ENCODE assay signal across 1 cellular context in genomic region chr20:50246367-50247195, GRCh38.
TF ChIP-seq lines count a peak whose summit lies in the region.

No MANE protein-coding gene starts in this region.

TF ChIP-seq in HepG2, 621 proteins besides CTCF, POLR2A, EP300 and RAD21 (continued from another document and continues in another):
- TF ChIP-seq, protein P1, sequence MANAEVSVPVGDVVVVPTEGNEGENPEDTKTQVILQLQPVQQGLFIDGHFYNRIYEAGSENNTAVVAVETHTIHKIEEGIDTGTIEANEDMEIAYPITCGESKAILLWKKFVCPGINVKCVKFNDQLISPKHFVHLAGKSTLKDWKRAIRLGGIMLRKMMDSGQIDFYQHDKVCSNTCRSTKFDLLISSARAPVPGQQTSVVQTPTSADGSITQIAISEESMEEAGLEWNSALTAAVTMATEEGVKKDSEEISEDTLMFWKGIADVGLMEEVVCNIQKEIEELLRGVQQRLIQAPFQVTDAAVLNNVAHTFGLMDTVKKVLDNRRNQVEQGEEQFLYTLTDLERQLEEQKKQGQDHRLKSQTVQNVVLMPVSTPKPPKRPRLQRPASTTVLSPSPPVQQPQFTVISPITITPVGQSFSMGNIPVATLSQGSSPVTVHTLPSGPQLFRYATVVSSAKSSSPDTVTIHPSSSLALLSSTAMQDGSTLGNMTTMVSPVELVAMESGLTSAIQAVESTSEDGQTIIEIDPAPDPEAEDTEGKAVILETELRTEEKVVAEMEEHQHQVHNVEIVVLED (CRISPR knock-in tag; IDR thresholded peaks at IDR 0.05; ENCODE audit: borderline replicate concordance): 0 out of 2 replicates have a peak, but pooled peaks have one; percentile 9
- TF ChIP-seq ZNF121 (CRISPR knock-in tag; IDR thresholded peaks at IDR 0.05) (peak; percentile 99), ZNF780A (CRISPR knock-in tag; IDR thresholded peaks at IDR 0.05) (no peak), HOXD1 (CRISPR knock-in tag; IDR thresholded peaks at IDR 0.05) (no peak), ZNF816 (CRISPR knock-in tag; IDR thresholded peaks at IDR 0.05; ENCODE audit: borderline replicate concordance) (no peak), ZNF674 (CRISPR knock-in tag; IDR thresholded peaks at IDR 0.05; ENCODE audit: low read depth) (no peak), ZNF557 (CRISPR knock-in tag; IDR thresholded peaks at IDR 0.05) (no peak), ZNF337 (CRISPR knock-in tag; IDR thresholded peaks at IDR 0.05; ENCODE audit: borderline replicate concordance, low read depth) (no peak), ZHX1 (CRISPR knock-in tag; IDR thresholded peaks at IDR 0.05; ENCODE audit: low read depth) (no peak), HDAC1 (CRISPR knock-in tag; IDR thresholded peaks at IDR 0.05) (0 out of 2 replicates have a peak, but pooled peaks have one; percentile 41), ZNF382 (CRISPR knock-in tag; IDR thresholded peaks at IDR 0.05; ENCODE audit: borderline replicate concordance) (no peak), JARID2 (CRISPR knock-in tag; IDR thresholded peaks at IDR 0.05; ENCODE audit: insufficient replicate concordance) (no peak), ZBTB1 (CRISPR knock-in tag; IDR thresholded peaks at IDR 0.05; ENCODE audit: borderline replicate concordance) (no peak), MNT (IDR thresholded peaks at IDR 0.05) (no peak), TAF15 (IDR thresholded peaks at IDR 0.05; ENCODE audit: low read depth, low read length, poor library complexity, severe bottlenecking) (no peak), TP53 (CRISPR knock-in tag; conservative IDR thresholded peaks at IDR 0.05) (no peak), FOXJ3 (CRISPR knock-in tag; IDR thresholded peaks at IDR 0.05; ENCODE audit: borderline replicate concordance) (no peak), HNF4G (IDR thresholded peaks at IDR 0.05; ENCODE audit: borderline replicate concordance, low read depth, low read length) (no peak), HNF4G (CRISPR knock-in tag; IDR thresholded peaks at IDR 0.05; ENCODE audit: borderline replicate concordance, low read depth) (no peak), ZNF207 (IDR thresholded peaks at IDR 0.05; ENCODE audit: borderline replicate concordance) (no peak), TSC22D2 (CRISPR knock-in tag; IDR thresholded peaks at IDR 0.05; ENCODE audit: borderline replicate concordance) (no peak), ZNF788 (CRISPR knock-in tag; IDR thresholded peaks at IDR 0.05; ENCODE audit: borderline replicate concordance) (peak; percentile 44; the same call in 1 of the 2 replicates), ZNF124 (CRISPR knock-in tag; IDR thresholded peaks at IDR 0.05) (no peak), FOXK1 (CRISPR knock-in tag; IDR thresholded peaks at IDR 0.05; ENCODE audit: borderline replicate concordance, low read depth) (no peak), ZNF747 (CRISPR knock-in tag; IDR thresholded peaks at IDR 0.05; ENCODE audit: borderline replicate concordance) (no peak), SPEN (CRISPR knock-in tag; IDR thresholded peaks at IDR 0.05; ENCODE audit: low read depth) (no peak), ZNF225 (CRISPR knock-in tag; IDR thresholded peaks at IDR 0.05) (0 out of 2 replicates have a peak, but pooled peaks have one; percentile 8), CHD4 (IDR thresholded peaks at IDR 0.05; ENCODE audit: borderline replicate concordance, low read length) (no peak), ZNF501 (CRISPR knock-in tag; IDR thresholded peaks at IDR 0.05) (peak; percentile 16; the same call in 1 of the 2 replicates), RNF2 (conservative IDR thresholded peaks at IDR 0.05; ENCODE audit: low read depth) (no peak), SOX13 (IDR thresholded peaks at IDR 0.05) (no peak), SOX13 (CRISPR knock-in tag; conservative IDR thresholded peaks at IDR 0.05 in 1 of 2, IDR thresholded peaks at IDR 0.05 in 1 of 2) (no peak), PTBP1 (IDR thresholded peaks at IDR 0.05; ENCODE audit: low read depth, low read length, poor library complexity, severe bottlenecking) (no peak), ZNF263 (CRISPR knock-in tag; IDR thresholded peaks at IDR 0.05) (no peak), NFE2 (CRISPR knock-in tag; IDR thresholded peaks at IDR 0.05) (no peak), TCF7L2 (IDR thresholded peaks at IDR 0.05; ENCODE audit: low read depth, low read length) (no peak), ETV6 (CRISPR knock-in tag; conservative IDR thresholded peaks at IDR 0.05) (no peak), ZKSCAN8 (CRISPR knock-in tag; IDR thresholded peaks at IDR 0.05; ENCODE audit: borderline replicate concordance) (no peak), CC2D1A (CRISPR knock-in tag; IDR thresholded peaks at IDR 0.05) (no peak)
- TF ChIP-seq, protein P2, sequence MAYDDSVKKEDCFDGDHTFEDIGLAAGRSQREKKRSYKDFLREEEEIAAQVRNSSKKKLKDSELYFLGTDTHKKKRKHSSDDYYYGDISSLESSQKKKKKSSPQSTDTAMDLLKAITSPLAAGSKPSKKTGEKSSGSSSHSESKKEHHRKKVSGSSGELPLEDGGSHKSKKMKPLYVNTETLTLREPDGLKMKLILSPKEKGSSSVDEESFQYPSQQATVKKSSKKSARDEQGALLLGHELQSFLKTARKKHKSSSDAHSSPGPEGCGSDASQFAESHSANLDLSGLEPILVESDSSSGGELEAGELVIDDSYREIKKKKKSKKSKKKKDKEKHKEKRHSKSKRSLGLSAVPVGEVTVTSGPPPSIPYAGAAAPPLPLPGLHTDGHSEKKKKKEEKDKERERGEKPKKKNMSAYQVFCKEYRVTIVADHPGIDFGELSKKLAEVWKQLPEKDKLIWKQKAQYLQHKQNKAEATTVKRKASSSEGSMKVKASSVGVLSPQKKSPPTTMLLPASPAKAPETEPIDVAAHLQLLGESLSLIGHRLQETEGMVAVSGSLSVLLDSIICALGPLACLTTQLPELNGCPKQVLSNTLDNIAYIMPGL (CRISPR knock-in tag; IDR thresholded peaks at IDR 0.05; ENCODE audit: borderline replicate concordance in 1 of 2, low read depth in 1 of 2): 0 out of 4 replicates have a peak, but pooled peaks of 1 of the 2 experiments have one; percentile 49
- TF ChIP-seq, protein P3, sequence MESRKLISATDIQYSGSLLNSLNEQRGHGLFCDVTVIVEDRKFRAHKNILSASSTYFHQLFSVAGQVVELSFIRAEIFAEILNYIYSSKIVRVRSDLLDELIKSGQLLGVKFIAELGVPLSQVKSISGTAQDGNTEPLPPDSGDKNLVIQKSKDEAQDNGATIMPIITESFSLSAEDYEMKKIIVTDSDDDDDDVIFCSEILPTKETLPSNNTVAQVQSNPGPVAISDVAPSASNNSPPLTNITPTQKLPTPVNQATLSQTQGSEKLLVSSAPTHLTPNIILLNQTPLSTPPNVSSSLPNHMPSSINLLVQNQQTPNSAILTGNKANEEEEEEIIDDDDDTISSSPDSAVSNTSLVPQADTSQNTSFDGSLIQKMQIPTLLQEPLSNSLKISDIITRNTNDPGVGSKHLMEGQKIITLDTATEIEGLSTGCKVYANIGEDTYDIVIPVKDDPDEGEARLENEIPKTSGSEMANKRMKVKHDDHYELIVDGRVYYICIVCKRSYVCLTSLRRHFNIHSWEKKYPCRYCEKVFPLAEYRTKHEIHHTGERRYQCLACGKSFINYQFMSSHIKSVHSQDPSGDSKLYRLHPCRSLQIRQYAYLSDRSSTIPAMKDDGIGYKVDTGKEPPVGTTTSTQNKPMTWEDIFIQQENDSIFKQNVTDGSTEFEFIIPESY (CRISPR knock-in tag; IDR thresholded peaks at IDR 0.05): 0 out of 2 replicates have a peak, but pooled peaks have one; percentile 6
- TF ChIP-seq, protein P4, sequence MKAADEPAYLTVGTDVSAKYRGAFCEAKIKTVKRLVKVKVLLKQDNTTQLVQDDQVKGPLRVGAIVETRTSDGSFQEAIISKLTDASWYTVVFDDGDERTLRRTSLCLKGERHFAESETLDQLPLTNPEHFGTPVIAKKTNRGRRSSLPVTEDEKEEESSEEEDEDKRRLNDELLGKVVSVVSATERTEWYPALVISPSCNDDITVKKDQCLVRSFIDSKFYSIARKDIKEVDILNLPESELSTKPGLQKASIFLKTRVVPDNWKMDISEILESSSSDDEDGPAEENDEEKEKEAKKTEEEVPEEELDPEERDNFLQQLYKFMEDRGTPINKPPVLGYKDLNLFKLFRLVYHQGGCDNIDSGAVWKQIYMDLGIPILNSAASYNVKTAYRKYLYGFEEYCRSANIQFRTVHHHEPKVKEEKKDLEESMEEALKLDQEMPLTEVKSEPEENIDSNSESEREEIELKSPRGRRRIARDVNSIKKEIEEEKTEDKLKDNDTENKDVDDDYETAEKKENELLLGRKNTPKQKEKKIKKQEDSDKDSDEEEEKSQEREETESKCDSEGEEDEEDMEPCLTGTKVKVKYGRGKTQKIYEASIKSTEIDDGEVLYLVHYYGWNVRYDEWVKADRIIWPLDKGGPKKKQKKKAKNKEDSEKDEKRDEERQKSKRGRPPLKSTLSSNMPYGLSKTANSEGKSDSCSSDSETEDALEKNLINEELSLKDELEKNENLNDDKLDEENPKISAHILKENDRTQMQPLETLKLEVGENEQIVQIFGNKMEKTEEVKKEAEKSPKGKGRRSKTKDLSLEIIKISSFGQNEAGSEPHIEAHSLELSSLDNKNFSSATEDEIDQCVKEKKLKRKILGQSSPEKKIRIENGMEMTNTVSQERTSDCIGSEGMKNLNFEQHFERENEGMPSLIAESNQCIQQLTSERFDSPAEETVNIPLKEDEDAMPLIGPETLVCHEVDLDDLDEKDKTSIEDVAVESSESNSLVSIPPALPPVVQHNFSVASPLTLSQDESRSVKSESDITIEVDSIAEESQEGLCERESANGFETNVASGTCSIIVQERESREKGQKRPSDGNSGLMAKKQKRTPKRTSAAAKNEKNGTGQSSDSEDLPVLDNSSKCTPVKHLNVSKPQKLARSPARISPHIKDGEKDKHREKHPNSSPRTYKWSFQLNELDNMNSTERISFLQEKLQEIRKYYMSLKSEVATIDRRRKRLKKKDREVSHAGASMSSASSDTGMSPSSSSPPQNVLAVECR (CRISPR knock-in tag; IDR thresholded peaks at IDR 0.05; ENCODE audit: borderline replicate concordance): no peak
- TF ChIP-seq, protein P5, sequence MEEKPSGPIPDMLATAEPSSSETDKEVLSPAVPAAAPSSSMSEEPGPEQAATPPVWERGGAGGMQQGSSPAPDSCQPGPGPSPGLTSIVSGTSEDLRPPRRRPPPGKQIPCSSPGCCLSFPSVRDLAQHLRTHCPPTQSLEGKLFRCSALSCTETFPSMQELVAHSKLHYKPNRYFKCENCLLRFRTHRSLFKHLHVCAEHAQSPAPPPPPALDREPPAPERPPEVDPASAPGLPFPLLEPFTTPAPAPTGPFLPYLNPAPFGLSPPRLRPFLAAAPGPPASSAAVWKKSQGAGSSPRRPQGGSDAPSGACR (CRISPR knock-in tag; IDR thresholded peaks at IDR 0.05): no peak
- TF ChIP-seq, protein P6, sequence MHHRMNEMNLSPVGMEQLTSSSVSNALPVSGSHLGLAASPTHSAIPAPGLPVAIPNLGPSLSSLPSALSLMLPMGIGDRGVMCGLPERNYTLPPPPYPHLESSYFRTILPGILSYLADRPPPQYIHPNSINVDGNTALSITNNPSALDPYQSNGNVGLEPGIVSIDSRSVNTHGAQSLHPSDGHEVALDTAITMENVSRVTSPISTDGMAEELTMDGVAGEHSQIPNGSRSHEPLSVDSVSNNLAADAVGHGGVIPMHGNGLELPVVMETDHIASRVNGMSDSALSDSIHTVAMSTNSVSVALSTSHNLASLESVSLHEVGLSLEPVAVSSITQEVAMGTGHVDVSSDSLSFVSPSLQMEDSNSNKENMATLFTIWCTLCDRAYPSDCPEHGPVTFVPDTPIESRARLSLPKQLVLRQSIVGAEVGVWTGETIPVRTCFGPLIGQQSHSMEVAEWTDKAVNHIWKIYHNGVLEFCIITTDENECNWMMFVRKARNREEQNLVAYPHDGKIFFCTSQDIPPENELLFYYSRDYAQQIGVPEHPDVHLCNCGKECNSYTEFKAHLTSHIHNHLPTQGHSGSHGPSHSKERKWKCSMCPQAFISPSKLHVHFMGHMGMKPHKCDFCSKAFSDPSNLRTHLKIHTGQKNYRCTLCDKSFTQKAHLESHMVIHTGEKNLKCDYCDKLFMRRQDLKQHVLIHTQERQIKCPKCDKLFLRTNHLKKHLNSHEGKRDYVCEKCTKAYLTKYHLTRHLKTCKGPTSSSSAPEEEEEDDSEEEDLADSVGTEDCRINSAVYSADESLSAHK (CRISPR knock-in tag; IDR thresholded peaks at IDR 0.05; ENCODE audit: borderline replicate concordance): no peak
